ENCODE assay signal across 16 cellular contexts in the genomic region with DNA sequence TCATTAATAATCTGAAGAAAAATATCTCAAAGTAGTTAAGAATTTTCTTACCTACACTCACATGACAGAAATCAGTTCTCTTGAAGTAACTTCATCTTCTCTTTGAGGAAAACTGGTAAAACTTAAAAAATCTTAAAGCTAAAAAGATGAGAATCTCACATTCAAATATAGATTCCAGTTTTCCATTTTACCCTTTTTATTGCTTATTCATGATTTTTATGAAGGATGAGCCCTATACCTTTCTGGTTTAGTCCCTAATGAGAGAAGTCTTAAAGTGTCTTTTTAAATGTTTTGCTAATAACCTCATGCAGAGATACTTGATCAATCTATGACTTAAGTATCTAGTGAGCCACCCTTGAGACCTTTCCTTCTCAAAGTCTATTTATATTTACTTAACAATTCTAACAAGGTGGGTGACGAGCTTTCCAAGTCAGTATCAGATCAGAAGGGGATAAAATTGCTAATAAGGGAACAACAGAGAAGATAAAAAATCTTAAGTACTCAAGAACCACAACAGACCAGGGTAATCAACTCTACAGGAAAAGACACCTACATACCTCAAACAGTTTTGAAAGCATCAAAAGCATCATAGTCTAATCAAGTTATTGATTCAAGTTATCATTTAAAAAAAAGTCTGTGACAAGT. TPM values are rescaled to one million over a fixed set of nuclear protein-coding genes. Genes with fewer than 3 reads are reported as not detected.
DNase-seq lines count a peak whose midpoint lies in the region; ATAC-seq, FAIRE-seq and TF ChIP-seq lines count a peak whose summit lies in the region.
"Had no signal": no experiment of that assay in that cellular context is flagged by ENCODE, and none has a peak within 500 bp of the region (broad histone marks: within the 10 kb centered on the region; RNA-seq: fewer than 3 reads in every experiment).

No MANE protein-coding gene starts in this region.

- TF ChIP-seq CTCF in Loucy (conservative IDR thresholded peaks at IDR 0.05; ENCODE audit: low read length), result no peak
- TF ChIP-seq CTCF in astrocyte (IDR thresholded peaks at IDR 0.05; ENCODE audit: insufficient read depth, low read depth, low read length), result no peak
- TF ChIP-seq CTCF in neural crest cell (conservative IDR thresholded peaks at IDR 0.05), result no peak

- no peak for ATAC-seq in GM21825 (IDR thresholded peaks at IDR 0.05; ENCODE audit: unreplicated experiment)

- H3K27me3 Mint-ChIP-seq in T-helper 2 cell treated with Interferon-gamma antibody and Interleukin-4, amounts not matched to agents 5 μg/mL and 100 μg/mL, for 36 hours (ENCODE audit: low read depth), result no peaks in the 10 kb centered on the region
- H3K27me3 Mint-ChIP-seq in astrocyte (ENCODE audit: low read depth, unreplicated experiment) (no peaks in the 10 kb centered on the region), neural crest cell (ENCODE audit: low read depth) (no peaks in the 10 kb centered on the region)

- no peak overlapping the region for H2AFZ ChIP-seq in Loucy (ENCODE audit: low read length)
- H2AFZ ChIP-seq in astrocyte (ENCODE audit: low read depth, low read length), result no peak overlapping the region

- H3K9me3 Mint-ChIP-seq in T-helper 2 cell treated with Interferon-gamma antibody and Interleukin-4, amounts not matched to agents 5 μg/mL and 100 μg/mL, for 36 hours, result no peaks in the 10 kb centered on the region
- no peaks in the 10 kb centered on the region for H3K9me3 Mint-ChIP-seq in astrocyte (ENCODE audit: unreplicated experiment)
- no peaks in the 10 kb centered on the region for H3K9me3 Mint-ChIP-seq in neural crest cell

- DNase-seq in T-helper 2 cell treated with Interferon-gamma antibody and Interleukin-4, amounts not matched to agents 5 μg/mL and 100 μg/mL, for 36 hours (ENCODE audit: low spot score), result no peak
- DNase-seq in T-helper 2 cell, result no peak
- no peak for DNase-seq in astrocyte (ENCODE audit: low read depth)
- DNase-seq in neural crest cell (ENCODE audit: low read depth, low spot score), result no peak
- DNase-seq in DMS 273 (lab: John Stamatoyannopoulos, UW; ENCODE audit: unreplicated experiment), result no peak
- DNase-seq in NCI-H524 treated with DMSO at 0.1 percent for 48 hours (lab: John Stamatoyannopoulos, UW), result no peak
- DNase-seq: activated gamma-delta T cell treated with Interleukin-2 at 50 U/mL for 16 hours; dermis blood vessel endothelial cell; KBM-7; NCI-H2227 treated with DMSO at 0.1 percent for 48 hours; Peyer's patch; stimulated activated CD4-positive, alpha-beta T cell treated with anti-CD3 and anti-CD28 coated beads, Interleukin-2, amount 100 ng/mL, for 48 hours had no signal

- no peak for FAIRE-seq in astrocyte (lab: Jason Lieb, UNC)
- FAIRE-seq: frontal cortex had no signal

- peaks cover 40% of the 10 kb centered on the region for H3K36me3 Mint-ChIP-seq in T-helper 2 cell treated with Interferon-gamma antibody and Interleukin-4, amounts not matched to agents 5 μg/mL and 100 μg/mL, for 36 hours (ENCODE audit: low read depth)
- peaks cover 8% of the 10 kb centered on the region for H3K36me3 Mint-ChIP-seq in astrocyte (ENCODE audit: low read depth, unreplicated experiment)
- peaks cover 21% of the 10 kb centered on the region for H3K36me3 Mint-ChIP-seq in neural crest cell (ENCODE audit: low read depth)

- peaks cover 50% of the 10 kb centered on the region for H3K4me1 Mint-ChIP-seq in T-helper 2 cell treated with Interferon-gamma antibody and Interleukin-4, amounts not matched to agents 5 μg/mL and 100 μg/mL, for 36 hours (ENCODE audit: low read depth)
- peaks cover 27% of the 10 kb centered on the region for H3K4me1 Mint-ChIP-seq in astrocyte (ENCODE audit: low read depth, unreplicated experiment)
- peaks cover 28% of the 10 kb centered on the region for H3K4me1 Mint-ChIP-seq in neural crest cell

- peak overlapping the region; percentile 93 for H3K4me3 Mint-ChIP-seq in T-helper 2 cell treated with Interferon-gamma antibody and Interleukin-4, amounts not matched to agents 5 μg/mL and 100 μg/mL, for 36 hours
- peak overlapping the region; percentile 93 for H3K4me3 Mint-ChIP-seq in astrocyte (ENCODE audit: unreplicated experiment)
- peak overlapping the region; percentile 79 for H3K4me3 Mint-ChIP-seq in neural crest cell

- H3K9me3 ChIP-seq in Loucy (ENCODE audit: insufficient read depth, low read depth, low read length) (no peaks in the 10 kb centered on the region), astrocyte (ENCODE audit: insufficient read depth, low read depth, low read length) (no peaks in the 10 kb centered on the region)
- H3K9me3 ChIP-seq: Peyer's patch, prostate gland had no signal

- H3K4me2 ChIP-seq in Loucy (ENCODE audit: low read depth, low read length, poor library complexity, severe bottlenecking), result peak overlapping the region; percentile 87
- H3K4me2 ChIP-seq in astrocyte (ENCODE audit: low read length), result peak overlapping the region; percentile 79

- H3K79me2 ChIP-seq in Loucy (ENCODE audit: insufficient read depth, low read length) (peaks cover 81% of the 10 kb centered on the region), astrocyte (ENCODE audit: insufficient read depth, low read length) (peaks cover 76% of the 10 kb centered on the region)

- H3K9me2 ChIP-seq in Loucy (replicated peaks; ENCODE audit: low read depth, low read length), result no peaks in the 10 kb centered on the region

- H4K20me1 ChIP-seq in Loucy (ENCODE audit: insufficient read depth, low read length, poor library complexity, severe bottlenecking) (peaks cover 56% of the 10 kb centered on the region), astrocyte (ENCODE audit: insufficient read depth, low read length) (peaks cover 31% of the 10 kb centered on the region)

- peak overlapping the region; percentile 95 for H3K9ac ChIP-seq in Loucy (ENCODE audit: low read depth, low read length, poor library complexity, severe bottlenecking)
- no peak overlapping the region for H3K9ac ChIP-seq in astrocyte (ENCODE audit: low read length)

- peaks cover 50% of the 10 kb centered on the region for H3K4me1 ChIP-seq in Loucy (ENCODE audit: insufficient read depth, low read length, poor library complexity, severe bottlenecking)
- H3K4me1 ChIP-seq in astrocyte (ENCODE audit: insufficient read depth, low read length), result peaks cover 19% of the 10 kb centered on the region

- H3K4me3 ChIP-seq in Loucy (ENCODE audit: low read length, poor library complexity, severe bottlenecking) (peak overlapping the region; percentile 94), astrocyte (ENCODE audit: insufficient read depth, low read depth, low read length) (no peak overlapping the region)
- H3K4me3 ChIP-seq: Peyer's patch, prostate gland had no signal

- H3K27ac Mint-ChIP-seq in T-helper 2 cell treated with Interferon-gamma antibody and Interleukin-4, amounts not matched to agents 5 μg/mL and 100 μg/mL, for 36 hours, result peak overlapping the region; percentile 77
- H3K27ac Mint-ChIP-seq in astrocyte (ENCODE audit: unreplicated experiment), result no peak overlapping the region
- no peak overlapping the region for H3K27ac Mint-ChIP-seq in neural crest cell (ENCODE audit: unreplicated experiment)

- H3K27me3 ChIP-seq in Loucy (ENCODE audit: insufficient read depth, low read length, poor library complexity, severe bottlenecking), result no peaks in the 10 kb centered on the region
- no peaks in the 10 kb centered on the region for H3K27me3 ChIP-seq in astrocyte (ENCODE audit: insufficient read depth, low read length)
- H3K27me3 ChIP-seq: Peyer's patch had no signal

- no peak overlapping the region for H3K27ac ChIP-seq in astrocyte (ENCODE audit: low read depth, low read length)
- H3K27ac ChIP-seq: Peyer's patch, prostate gland had no signal

- 0 out of 2 replicates have a peak, but pooled peaks cover 2% of the 10 kb centered on the region for H3F3A ChIP-seq in Loucy (ENCODE audit: low read depth)

- H3K36me3 ChIP-seq in Loucy (ENCODE audit: insufficient read depth, low read length) (peaks cover 29% of the 10 kb centered on the region), astrocyte (ENCODE audit: insufficient read depth, low read length) (peaks cover 28% of the 10 kb centered on the region)
- H3K36me3 ChIP-seq: prostate gland had no signal

RNA-seq across cellular contexts. Expression of a gene that starts 2.6 kb away (rescaled TPM):
- total RNA-seq in astrocyte (226 and 232 TPM in 2 replicates), neural crest cell (169 and 170 TPM in 2 replicates)

RNA-seq across cellular contexts. Expression of a gene that starts 34.2 kb away (rescaled TPM):
- total RNA-seq in astrocyte, result 29.9 and 33.1 TPM in 2 replicates
- 38.6 and 40.1 TPM in 2 replicates for total RNA-seq in neural crest cell

RNA-seq across cellular contexts. Expression of a gene that starts 34.8 kb away (rescaled TPM):
- total RNA-seq in astrocyte, result 1.9 and 2.0 TPM in 2 replicates
- 15.7 and 17.9 TPM in 2 replicates for total RNA-seq in neural crest cell
